ENCODE assay signal across 14 cellular contexts in genomic region chr1:13994386-13994785, GRCh38.
DNase-seq lines count a peak whose midpoint lies in the region; ATAC-seq and TF ChIP-seq lines count a peak whose summit lies in the region.
"Had no signal": no experiment of that assay in that cellular context is flagged by ENCODE, and none has a peak within 500 bp of the region (broad histone marks: within the 10 kb centered on the region; RNA-seq: fewer than 3 reads in every experiment).

No MANE protein-coding gene starts in this region.

- H3K36me3 ChIP-seq in body of pancreas (replicated peaks in 1 of 2; ENCODE audit: insufficient read depth in 1 of 2, low read depth in 2 of 2): no peaks in the 10 kb centered on the region
- H3K36me3 ChIP-seq in neuronal stem cell (replicated peaks in 1 of 2; ENCODE audit: control insufficient read depth in 2 of 2, insufficient read depth in 2 of 2, low read length in 2 of 2): no peaks in the 10 kb centered on the region

- no peak overlapping the region for H3K4ac ChIP-seq in neuronal stem cell (ENCODE audit: low read length)

- 13 to 14% methylated on average over 1 of the region's 1 CpG for WGBS in body of pancreas, 2 donors
- WGBS in neuronal stem cell (ENCODE audit: extremely low coverage in 2 of 2, insufficient read length in 2 of 2, insufficient replicate concordance in 1 of 2), 2 donors: no CpG with 5 or more reads among the region's 1 CpG

- H3K27me3 ChIP-seq in body of pancreas: no peaks in the 10 kb centered on the region
- H3K27me3 ChIP-seq in neuronal stem cell (ENCODE audit: control insufficient read depth in 3 of 3, insufficient read depth in 3 of 3, low read depth in 1 of 3, low read length in 3 of 3): no peaks in the 10 kb centered on the region

- H3K9me3 ChIP-seq in body of pancreas (no peaks in the 10 kb centered on the region), neuronal stem cell (replicated peaks in 1 of 2; ENCODE audit: control insufficient read depth in 2 of 2, insufficient read depth in 1 of 2, low read depth in 1 of 2, low read length in 2 of 2) (no peaks in the 10 kb centered on the region)

- H3K27ac ChIP-seq in body of pancreas (peak overlapping the region in 3 of 4 donors; percentile 10 to 53 (median 49)), neuronal stem cell (replicated peaks; ENCODE audit: low read length) (no peak overlapping the region)

- no peak overlapping the region for H3K14ac ChIP-seq in neuronal stem cell (ENCODE audit: low read length)

- no peak overlapping the region for H2BK5ac ChIP-seq in neuronal stem cell (ENCODE audit: low read length)

- no peaks in the 10 kb centered on the region for H3K79me1 ChIP-seq in neuronal stem cell (ENCODE audit: low read depth, low read length)

- intact Hi-C loops in body of pancreas (cut with DNase I): no loop called here

- H3K4me1 ChIP-seq in body of pancreas (peaks cover 5% of the 10 kb centered on the region), neuronal stem cell (ENCODE audit: control insufficient read depth in 2 of 2, insufficient read depth in 1 of 2, low read depth in 1 of 2, low read length in 2 of 2) (no peaks in the 10 kb centered on the region)

- H4K8ac ChIP-seq in neuronal stem cell (ENCODE audit: low read depth, low read length): no peak overlapping the region

- no peak overlapping the region for H3K9ac ChIP-seq in neuronal stem cell (ENCODE audit: low read depth, low read length, poor library complexity)

- no peak overlapping the region for H2BK12ac ChIP-seq in neuronal stem cell (ENCODE audit: low read length)

- no peak overlapping the region for H3K4me2 ChIP-seq in neuronal stem cell (ENCODE audit: insufficient read depth, low read length, poor library complexity, severe bottlenecking)
- H3K4me2 ChIP-seq: GM23338 had no signal

- no peak overlapping the region for H4K91ac ChIP-seq in neuronal stem cell (ENCODE audit: low read depth, low read length, poor library complexity)

- H2AK5ac ChIP-seq in neuronal stem cell (ENCODE audit: low read depth, low read length): no peak overlapping the region

- H2AFZ ChIP-seq in neuronal stem cell (ENCODE audit: low read length): peak overlapping the region; percentile 15
- H2AFZ ChIP-seq: GM23338 had no signal

- H2BK15ac ChIP-seq in neuronal stem cell (ENCODE audit: low read length): no peak overlapping the region

- H2BK120ac ChIP-seq in neuronal stem cell (ENCODE audit: low read depth, low read length): no peak overlapping the region

- TF ChIP-seq POLR2A in body of pancreas (IDR thresholded peaks at IDR 0.05): no peak

- no peak for TF ChIP-seq CTCF in body of pancreas (IDR thresholded peaks at IDR 0.05)

- DNase-seq in body of pancreas: no peak
- peak; percentile 73 for DNase-seq in foreskin melanocyte
- no peak for DNase-seq in neuronal stem cell (ENCODE audit: low spot score)
- DNase-seq in NCI-H1105 (lab: John Stamatoyannopoulos, UW): no peak
- no peak for DNase-seq in DMS153 (lab: John Stamatoyannopoulos, UW)
- DNase-seq: C1 segment of cervical spinal cord; CD4-positive, alpha-beta memory T cell; DMS 273 treated with DMSO at 0.1 percent for 48 hours; DMS53; DMS79 treated with DMSO at 0.1 percent for 48 hours; H9 had no signal

- H3K4me3 ChIP-seq in body of pancreas (no peak overlapping the region), neuronal stem cell (ENCODE audit: low read length in 2 of 2) (no peak overlapping the region)
- H3K4me3 ChIP-seq: GM23338 had no signal

- no peak overlapping the region for H3K18ac ChIP-seq in neuronal stem cell (ENCODE audit: low read length)

- H3K23ac ChIP-seq in neuronal stem cell (ENCODE audit: low read depth, low read length, poor library complexity): no peak overlapping the region

- no peak for ATAC-seq in body of pancreas
- ATAC-seq in GM19395 (IDR thresholded peaks at IDR 0.05; ENCODE audit: unreplicated experiment): no peak
- ATAC-seq: GM23338, HCT116 had no signal
